30 cellular contexts compared by ENCODE assay signal in genomic region chr1:83844546-83844945, GRCh38.
"Had no signal": no experiment of that assay in that cellular context is flagged by ENCODE, and none has a peak within 500 bp of the region (broad histone marks: within the 10 kb centered on the region; RNA-seq: fewer than 3 reads in every experiment).

No MANE protein-coding gene starts in this region.

- H3K36me3 ChIP-seq: adrenal gland, ascending aorta, brain microvascular endothelial cell, breast epithelium, cardiac muscle cell had no signal

- H3K4me1 ChIP-seq: adrenal gland, ascending aorta, body of pancreas, breast epithelium had no signal

- H3K4me3 ChIP-seq: adrenal gland, ascending aorta, body of pancreas, breast epithelium, cardiac muscle cell had no signal

- H3K9me3 ChIP-seq: adrenal gland, ascending aorta, body of pancreas, breast epithelium had no signal

- H3K27me3 ChIP-seq: adrenal gland, ascending aorta, body of pancreas, brain microvascular endothelial cell, breast epithelium had no signal

- H3K27ac ChIP-seq: adrenal gland, ascending aorta, body of pancreas, brain microvascular endothelial cell, breast epithelium, cardiac muscle cell had no signal

- DNase-seq: activated effector memory CD4-positive, alpha-beta T cell treated with anti-CD3 and anti-CD28 coated beads, Interleukin-2, amount 50 U/mL, for 16 hours; activated effector memory CD4-positive, alpha-beta T cell treated with Interleukin-2 at 50 U/mL for 16 hours; activated gamma-delta T cell; activated gamma-delta T cell treated with Interleukin-2 at 50 U/mL for 16 hours; activated naive CD4-positive, alpha-beta T cell; activated naive CD4-positive, alpha-beta T cell treated with anti-CD3 and anti-CD28 coated beads for 36 hours; activated naive CD4-positive, alpha-beta T cell treated with anti-CD3 and anti-CD28 coated beads, Interleukin-2, amount 10 ng/mL, durations not matched to agents 7 days and 5 days; activated naive CD4-positive, alpha-beta T cell treated with anti-CD3 and anti-CD28 coated beads, Interleukin-2, amount 50 U/mL, for 16 hours; activated naive CD4-positive, alpha-beta T cell treated with Interleukin-2 at 50 U/mL for 16 hours; activated naive CD8-positive, alpha-beta T cell treated with anti-CD3 and anti-CD28 coated beads for 36 hours; activated naive CD8-positive, alpha-beta T cell treated with anti-CD3 and anti-CD28 coated beads, Interleukin-2, amount 10 ng/mL, durations not matched to agents 7 days and 5 days; activated naive CD8-positive, alpha-beta T cell treated with anti-CD3 and anti-CD28 coated beads, Interleukin-2, amount 50 U/mL, for 24 hours; activated T-cell treated with anti-CD3 and anti-CD28 coated beads, Interleukin-2, amount 50 U/mL, for 1 hour; activated T-cell treated with anti-CD3 and anti-CD28 coated beads, Interleukin-2, amount 50 U/mL, for 24 hours; activated T-cell treated with anti-CD3 and anti-CD28 coated beads, Interleukin-2, amount 50 U/mL, for 4 hours; activated T-cell treated with anti-CD3 and anti-CD28 coated beads, Interleukin-2, amount 50 U/mL, for 48 hours; activated T-cell treated with anti-CD3 and anti-CD28 coated beads, Interleukin-2, amount 50 U/mL, for 72 hours; adrenal gland; amniotic stem cell; amygdala; anterior cingulate cortex; aorta; body of pancreas; brain microvascular endothelial cell; caudate nucleus; central memory CD4-positive, alpha-beta T cell; cerebellar nuclear complex had no signal
